1 cellular context compared by ENCODE assay signal in genomic region chr14:104117341-104118005, GRCh38.
TF ChIP-seq lines count a peak whose summit lies in the region.

No MANE protein-coding gene starts in this region.

TF ChIP-seq in H1, 55 proteins besides CTCF, POLR2A, EP300 and RAD21:
- TF ChIP-seq SUZ12 (IDR thresholded peaks at IDR 0.05; ENCODE audit: low read length), result peak; percentile 71
- TF ChIP-seq KDM4A (IDR thresholded peaks at IDR 0.05; ENCODE audit: low read depth, low read length, severe bottlenecking), result peak; percentile 14
- no peak for TF ChIP-seq BRCA1 (IDR thresholded peaks at IDR 0.05; ENCODE audit: low read depth, low read length)
- peak; percentile 64 for TF ChIP-seq EZH2 (IDR thresholded peaks at IDR 0.05; ENCODE audit: low read depth, low read length, severe bottlenecking)
- TF ChIP-seq KDM5A (IDR thresholded peaks at IDR 0.05; ENCODE audit: low read length), result no peak
